ENCODE assay signal across 8 cellular contexts in genomic region chr14:58151264-58151700, GRCh38. TPM values are rescaled to one million over a fixed set of nuclear protein-coding genes. Genes with fewer than 3 reads are reported as not detected.
A peak's percentile ranks its signal among the peaks of the same experiment; 100 is the strongest.
DNase-seq lines count a peak whose midpoint lies in the region; ATAC-seq and TF ChIP-seq lines count a peak whose summit lies in the region.

No MANE protein-coding gene starts in this region.

- no peaks in the 10 kb centered on the region for H3K36me3 Mint-ChIP-seq in activated naive CD8-positive, alpha-beta T cell treated with anti-CD3 and anti-CD28 coated beads, Interleukin-2, amount 10 ng/mL, durations not matched to agents 7 days and 5 days

- H3K4me3 ChIP-seq in BJ (ENCODE audit: low read depth, low read length) (peak overlapping the region; percentile 66), HFF-Myc (replicated peaks; ENCODE audit: low read depth, low read length) (peak overlapping the region; percentile 50), iPS-18a (ENCODE audit: low read length) (peak overlapping the region; percentile 76), skin epidermis (peak overlapping the region; percentile 45 to 79 (median 69))

- H3K4me1 ChIP-seq in iPS-18a (ENCODE audit: control insufficient read depth, low read depth, low read length): peaks cover 33% of the 10 kb centered on the region

- H3K27ac Mint-ChIP-seq in activated naive CD8-positive, alpha-beta T cell treated with anti-CD3 and anti-CD28 coated beads, Interleukin-2, amount 10 ng/mL, durations not matched to agents 7 days and 5 days: no peak overlapping the region

- CTCF ChIA-PET in BJ (lab: Yijun Ruan, JAX): interaction anchor here (1.4 kb wide), 1 partner anchor 17 kb away, joined by 4 read pairs; no protein-coding TSS in a partner anchor

- no peaks in the 10 kb centered on the region for H3K9me3 Mint-ChIP-seq in activated naive CD8-positive, alpha-beta T cell treated with anti-CD3 and anti-CD28 coated beads, Interleukin-2, amount 10 ng/mL, durations not matched to agents 7 days and 5 days

- H3K27me3 Mint-ChIP-seq in activated naive CD8-positive, alpha-beta T cell treated with anti-CD3 and anti-CD28 coated beads, Interleukin-2, amount 10 ng/mL, durations not matched to agents 7 days and 5 days: peaks cover 67% of the 10 kb centered on the region

- H3K27ac ChIP-seq in iPS-18a (ENCODE audit: low read length) (no peak overlapping the region), skin epidermis (peak overlapping the region in 14 of 21 experiments; percentile 2 to 80 (median 52))

- peak overlapping the region; percentile 64 for H3K9ac ChIP-seq in iPS-18a (ENCODE audit: low read length)

- TF ChIP-seq CTCF in BJ (IDR thresholded peaks at IDR 0.05; ENCODE audit: insufficient read depth, low read depth, low read length) (no peak), HFF-Myc (IDR thresholded peaks at IDR 0.05; ENCODE audit: low read depth, low read length, missing control alignments) (no peak)

- H3K9me3 ChIP-seq in iPS-18a (ENCODE audit: control insufficient read depth, low read depth, low read length): no peaks in the 10 kb centered on the region

- no peak for DNase-seq in BJ (ENCODE audit: low read depth)
- DNase-seq in HFF-Myc (ENCODE audit: extremely low read depth, low read depth): no peak
- DNase-seq in activated naive CD8-positive, alpha-beta T cell treated with anti-CD3 and anti-CD28 coated beads, Interleukin-2, amount 10 ng/mL, durations not matched to agents 7 days and 5 days: peak; percentile 32

- H3K4me1 Mint-ChIP-seq in activated naive CD8-positive, alpha-beta T cell treated with anti-CD3 and anti-CD28 coated beads, Interleukin-2, amount 10 ng/mL, durations not matched to agents 7 days and 5 days: peaks cover 11% of the 10 kb centered on the region

- no peak for ATAC-seq in activated naive CD8-positive, alpha-beta T cell treated with anti-CD3 and anti-CD28 coated beads, Interleukin-2, amount 10 ng/mL, durations not matched to agents 7 days and 5 days (ENCODE audit: low read depth)
- ATAC-seq in GM21367 (IDR thresholded peaks at IDR 0.05; ENCODE audit: unreplicated experiment) (no peak), HG03432 (IDR thresholded peaks at IDR 0.05; ENCODE audit: unreplicated experiment) (no peak), GM18867 (IDR thresholded peaks at IDR 0.05; ENCODE audit: unreplicated experiment) (no peak)

- peaks cover 11% of the 10 kb centered on the region for H3K27me3 ChIP-seq in BJ (ENCODE audit: control insufficient read depth, insufficient read depth, low read length)
- H3K27me3 ChIP-seq in iPS-18a (ENCODE audit: control insufficient read depth, insufficient read depth, low read length): peaks cover 37% of the 10 kb centered on the region

- H3K36me3 ChIP-seq in BJ (ENCODE audit: control insufficient read depth, insufficient read depth, low read length) (no peaks in the 10 kb centered on the region), iPS-18a (ENCODE audit: control insufficient read depth, low read depth, low read length) (no peaks in the 10 kb centered on the region)

- peak overlapping the region; percentile 73 for H3K4me3 Mint-ChIP-seq in activated naive CD8-positive, alpha-beta T cell treated with anti-CD3 and anti-CD28 coated beads, Interleukin-2, amount 10 ng/mL, durations not matched to agents 7 days and 5 days

- POLR2A ChIA-PET in BJ (lab: Charles Lee): no interaction called here
- POLR2A ChIA-PET in activated naive CD8-positive, alpha-beta T cell treated with anti-CD3 and anti-CD28 coated beads, Interleukin-2, amount 10 ng/mL, durations not matched to agents 7 days and 5 days (lab: Charles Lee): no interaction called here

RNA-seq across cellular contexts. Expression of gene ARMH4, which starts 0.7 kb away (rescaled TPM):
- polyA plus RNA-seq in BJ (2011; rRNA removed): 1.6 and 1.8 TPM in 2 replicates
- polyA minus RNA-seq in BJ (2011; rRNA and poly(A)+ RNA removed): 9.6 and 25.9 TPM in 2 replicates
- total RNA-seq in activated naive CD8-positive, alpha-beta T cell treated with anti-CD3 and anti-CD28 coated beads, Interleukin-2, amount 10 ng/mL, durations not matched to agents 7 days and 5 days: not detected

RNA-seq across cellular contexts. Expression of gene ACTR10, which starts 48.7 kb away (rescaled TPM):
- polyA plus RNA-seq in BJ (2011; rRNA removed): 48.6 and 95.9 TPM in 2 replicates
- polyA minus RNA-seq in BJ (2011; rRNA and poly(A)+ RNA removed): 13.0 and 14.4 TPM in 2 replicates
- total RNA-seq in activated naive CD8-positive, alpha-beta T cell treated with anti-CD3 and anti-CD28 coated beads, Interleukin-2, amount 10 ng/mL, durations not matched to agents 7 days and 5 days: 10 to 100 TPM; 44.9 to 50.1 TPM
